ENCODE assay signal across 9 cellular contexts in genomic region chr1:145155421-145155820, GRCh38. TPM values are rescaled to one million over a fixed set of nuclear protein-coding genes. Genes with fewer than 3 reads are reported as not detected.
DNase-seq lines count a peak whose midpoint lies in the region; ATAC-seq, FAIRE-seq and TF ChIP-seq lines count a peak whose summit lies in the region.
"Not testable (repeated sequence)": the region's sequence is repeated elsewhere in the genome, so short reads cannot be mapped to it uniquely, and the experiment has no call there.
"Had no signal": no experiment of that assay in that cellular context is flagged by ENCODE, and none has a peak within 500 bp of the region (broad histone marks: within the 10 kb centered on the region; RNA-seq: fewer than 3 reads in every experiment).

No MANE protein-coding gene starts in this region.

- H3K4me3 Mint-ChIP-seq in H9, result not testable (repeated sequence)

- not testable (repeated sequence) for H3K9ac ChIP-seq in H9 (ENCODE audit: extremely low read depth, insufficient read length, low read length); IMR-90 (ENCODE audit: low read depth, low read length); K562 (ENCODE audit: insufficient read depth in 1 of 2, low read depth in 2 of 2, low read length in 2 of 2)

- H3K36me3 ChIP-seq in IMR-90 (ENCODE audit: control insufficient read depth, insufficient read depth, low read length); Panc1 (ENCODE audit: control insufficient read depth, insufficient read depth, low read length); K562 (ENCODE audit: control insufficient read depth, insufficient read depth, low read length); right lobe of liver; upper lobe of left lung: not testable (repeated sequence)

- CTCF ChIA-PET in IMR-90 (lab: Yijun Ruan, JAX); Panc1 (lab: Charles Lee); K562 (lab: Yijun Ruan, JAX; ENCODE audit: low intra/inter-chr PET ratio): not testable (repeated sequence)

- H3K27me3 Mint-ChIP-seq in H9 (ENCODE audit: low read depth), result not testable (repeated sequence)

- dilution Hi-C loops in IMR-90 (cut with HindIII; ENCODE audit: low sequenced_read_pairs, unreplicated experiment), result not testable (repeated sequence)

- not testable (repeated sequence) for H3K9me1 ChIP-seq in IMR-90 (ENCODE audit: insufficient read depth, low read length); K562 (ENCODE audit: control insufficient read depth, insufficient read depth, low read length)

- not testable (repeated sequence) for TF ChIP-seq RAD21 in IMR-90 (IDR thresholded peaks at IDR 0.05; ENCODE audit: low read length); K562 (CRISPR knock-in tag; conservative IDR thresholded peaks at IDR 0.05 in 1 of 2, IDR thresholded peaks at IDR 0.05 in 1 of 2)

- not testable (repeated sequence) for BruUV-seq in IMR-90 (replicated peaks; lab: Mats Ljungman, UMichigan); Panc1 (replicated peaks; lab: Mats Ljungman, UMichigan); K562 (replicated peaks; lab: Mats Ljungman, UMichigan)

- H3K4me2 ChIP-seq in H9 (ENCODE audit: insufficient read depth, insufficient read length, low read length), result peak overlapping the region; percentile 45
- H3K4me2 ChIP-seq in IMR-90 (ENCODE audit: low read depth, low read length); K562 (ENCODE audit: insufficient read depth, low read length): not testable (repeated sequence)

- not testable (repeated sequence) for H2BK15ac ChIP-seq in H9 (ENCODE audit: low read depth, low read length); IMR-90 (ENCODE audit: low read depth, low read length)

- not testable (repeated sequence) for H3K23ac ChIP-seq in H9 (ENCODE audit: insufficient read length, low read depth, low read length); IMR-90 (ENCODE audit: low read depth, low read length)

- not testable (repeated sequence) for H4K91ac ChIP-seq in H9 (ENCODE audit: insufficient read length, low read depth, low read length); IMR-90 (ENCODE audit: insufficient read depth, low read depth, low read length)

- POLR2A ChIA-PET in IMR-90 (lab: Charles Lee; ENCODE audit: unreplicated experiment); Panc1 (lab: Charles Lee); K562 (lab: Yijun Ruan, JAX): not testable (repeated sequence)

- not testable (repeated sequence) for TF ChIP-seq CTCF in H9 (conservative IDR thresholded peaks at IDR 0.05); IMR-90 (conservative IDR thresholded peaks at IDR 0.05; ENCODE audit: low read depth, low read length); Panc1 (IDR thresholded peaks at IDR 0.05); K562 (IDR thresholded peaks at IDR 0.05 in 2 of 3, conservative IDR thresholded peaks at IDR 0.05 in 1 of 3; ENCODE audit: insufficient read depth in 2 of 3, low read depth in 1 of 3, low read length in 3 of 3); right lobe of liver (IDR thresholded peaks at IDR 0.05); upper lobe of left lung (IDR thresholded peaks at IDR 0.05)

- not testable (repeated sequence) for H2AK5ac ChIP-seq in H9 (ENCODE audit: insufficient read length, low read length); IMR-90 (ENCODE audit: low read depth, low read length)

- H3K4me1 Mint-ChIP-seq in H9, result not testable (repeated sequence)

- peak; percentile 67 for ATAC-seq in IMR-90 (ENCODE audit: low read depth)
- peak; percentile 64 for ATAC-seq in Panc1
- ATAC-seq in K562, result peak; percentile 30
- ATAC-seq in left colon, result peak; percentile 45
- ATAC-seq in right lobe of liver, result peak; percentile 60 to 72 (median 68)
- ATAC-seq in upper lobe of left lung (ENCODE audit: low FRiP score in 2 of 2), result peak; percentile 7 to 22

- TF ChIP-seq EP300 in K562 (IDR thresholded peaks at IDR 0.05; ENCODE audit: low read length); upper lobe of left lung (IDR thresholded peaks at IDR 0.05): not testable (repeated sequence)

- H3K79me1 ChIP-seq in H9 (ENCODE audit: insufficient read depth, low read depth, low read length, poor library complexity, severe bottlenecking); IMR-90 (ENCODE audit: low read depth in 1 of 2, low read length in 2 of 2): not testable (repeated sequence)

- not testable (repeated sequence) for H4K5ac ChIP-seq in H9 (ENCODE audit: insufficient read length, low read depth, low read length); IMR-90 (ENCODE audit: low read depth, low read length)

- H3K27ac ChIP-seq in H9 (ENCODE audit: insufficient read length, low read depth, low read length); IMR-90 (ENCODE audit: insufficient read depth, low read length); Panc1 (ENCODE audit: low read length); K562 (ENCODE audit: extremely low read depth, low read depth, low read length); right lobe of liver; upper lobe of left lung: not testable (repeated sequence)

- not testable (repeated sequence) for H3K36me3 Mint-ChIP-seq in H9 (ENCODE audit: insufficient read depth in 1 of 3, low read depth in 3 of 3)

- intact Hi-C loops in IMR-90 (cut with micrococcal nuclease); Panc1 (cut with micrococcal nuclease; ENCODE audit: unreplicated experiment); K562 (cut with micrococcal nuclease); left colon (cut with DNase I, micrococcal nuclease); right lobe of liver (cut with DNase I): not testable (repeated sequence)

- H2BK12ac ChIP-seq in H9 (ENCODE audit: insufficient read length, low read depth, low read length), result not testable (repeated sequence)

- not testable (repeated sequence) for H3K27me3 ChIP-seq in H9 (ENCODE audit: insufficient read depth, low read length); IMR-90 (ENCODE audit: control insufficient read depth, insufficient read depth, low read length); Panc1 (ENCODE audit: control insufficient read depth, insufficient read depth, low read length); K562 (ENCODE audit: control insufficient read depth in 2 of 2, insufficient read depth in 2 of 2, low read length in 2 of 2); right lobe of liver; upper lobe of left lung

- not testable (repeated sequence) for H3K23me2 ChIP-seq in H9 (ENCODE audit: insufficient read length, low read depth, low read length, poor library complexity, severe bottlenecking)

- not testable (repeated sequence) for H3K9me3 ChIP-seq in H9 (ENCODE audit: control insufficient read depth, low read depth, low read length); IMR-90 (ENCODE audit: control insufficient read depth, insufficient read depth, low read length); Panc1 (ENCODE audit: control insufficient read depth, insufficient read depth, low read depth, low read length); K562 (replicated peaks; ENCODE audit: control insufficient read depth, insufficient read depth, low read depth, low read length); right lobe of liver; upper lobe of left lung

- H2BK120ac ChIP-seq in H9 (ENCODE audit: low read depth, low read length, poor library complexity, severe bottlenecking); IMR-90 (ENCODE audit: low read depth, low read length): not testable (repeated sequence)

- in situ Hi-C loops in IMR-90 (cut with MboI; ENCODE audit: low sequenced_read_pairs); Panc1 (cut with HindIII; ENCODE audit: low pct_unique_long_range_greater_than_20kb, low sequenced_read_pairs): not testable (repeated sequence)
- in situ Hi-C loops in K562 (cut with MboI), result loop anchor here (10.0 to 25.0 kb wide), 2 partner anchors 1351 to 1443 kb away; no protein-coding TSS in a partner anchor

- TF ChIP-seq POLR2A in IMR-90 (IDR thresholded peaks at IDR 0.05; ENCODE audit: low read depth, low read length); K562 (conservative IDR thresholded peaks at IDR 0.05); right lobe of liver (IDR thresholded peaks at IDR 0.05); upper lobe of left lung (IDR thresholded peaks at IDR 0.05): not testable (repeated sequence)

- WGBS in H9 (ENCODE audit: extremely low coverage, insufficient read length, low lambda C conversion rate), result no CpG with 5 or more reads among the region's 4 CpGs
- no CpG with 5 or more reads among the region's 4 CpGs for WGBS in IMR-90 (ENCODE audit: extremely low coverage in 2 of 2, insufficient read length in 1 of 2), 2 experiments
- whole genome bisulfite sequencing in K562 (ENCODE audit: insufficient coverage, low coverage, missing lambda C conversion rate), result no CpG with 5 or more reads among the region's 4 CpGs
- WGBS in right lobe of liver (ENCODE audit: insufficient coverage, low coverage, low lambda C conversion rate, missing lambda C conversion rate), result no CpG with 5 or more reads among the region's 4 CpGs
- no CpG with 5 or more reads among the region's 4 CpGs for WGBS in upper lobe of left lung, 2 donors

- H3K18ac ChIP-seq in H9 (ENCODE audit: insufficient read length, low read depth, low read length); IMR-90 (ENCODE audit: low read depth, low read length): not testable (repeated sequence)

- H3K4ac ChIP-seq in H9 (ENCODE audit: low read depth, low read length); IMR-90 (ENCODE audit: low read depth, low read length): not testable (repeated sequence)

- not testable (repeated sequence) for H4K8ac ChIP-seq in H9 (replicated peaks; ENCODE audit: insufficient read length, low read depth, low read length); IMR-90 (ENCODE audit: low read depth in 2 of 2, low read length in 2 of 2)

- not testable (repeated sequence) for H3K79me2 ChIP-seq in H9 (ENCODE audit: insufficient read depth, low read length); K562 (ENCODE audit: control insufficient read depth, insufficient read depth, low read length)

- not testable (repeated sequence) for FAIRE-seq in K562 (lab: Jason Lieb, UNC)

- H3T11ph ChIP-seq in H9 (ENCODE audit: low read length), result not testable (repeated sequence)

- not testable (repeated sequence) for H3K27ac Mint-ChIP-seq in H9

- not testable (repeated sequence) for H3K4me1 ChIP-seq in H9 (ENCODE audit: insufficient read depth, low read length); IMR-90 (ENCODE audit: control insufficient read depth, insufficient read depth, low read length); Panc1 (ENCODE audit: control insufficient read depth, insufficient read depth, low read length); K562 (replicated peaks in 1 of 2; ENCODE audit: control insufficient read depth in 2 of 2, insufficient read depth in 2 of 2, low read length in 2 of 2); right lobe of liver; upper lobe of left lung

- DNase-seq in H9; IMR-90; Panc1 (ENCODE audit: low read depth, low spot score); K562 (ENCODE audit: extremely low read depth in 1 of 4, low spot score in 3 of 4); left colon; right lobe of liver; upper lobe of left lung: not testable (repeated sequence)

- not testable (repeated sequence) for H3K56ac ChIP-seq in H9 (ENCODE audit: insufficient read length, low read depth, low read length); IMR-90 (ENCODE audit: extremely low read depth, insufficient read depth, low read length)

- not testable (repeated sequence) for H4K20me1 ChIP-seq in H9 (ENCODE audit: control insufficient read depth, insufficient read depth, insufficient read length); IMR-90 (ENCODE audit: insufficient read depth, low read length); K562 (replicated peaks; ENCODE audit: control insufficient read depth, insufficient read depth, low read length)

- not testable (repeated sequence) for H2BK5ac ChIP-seq in H9 (ENCODE audit: insufficient read length, low read length); IMR-90 (ENCODE audit: low read depth, low read length, poor library complexity, severe bottlenecking)

- not testable (repeated sequence) for H2BK20ac ChIP-seq in H9 (ENCODE audit: low read depth, low read length, poor library complexity, severe bottlenecking); IMR-90 (ENCODE audit: low read depth, low read length)

- H2AFZ ChIP-seq in H9 (ENCODE audit: low read length); IMR-90 (replicated peaks; ENCODE audit: low read length, poor library complexity); K562 (ENCODE audit: low read depth, low read length): not testable (repeated sequence)

- H2AK9ac ChIP-seq in IMR-90 (replicated peaks; ENCODE audit: low read depth, low read length, poor library complexity), result not testable (repeated sequence)

- not testable (repeated sequence) for H3K4me3 ChIP-seq in IMR-90 (ENCODE audit: insufficient read depth, low read depth, low read length); Panc1 (ENCODE audit: low read depth in 2 of 2, low read length in 2 of 2); K562; right lobe of liver; upper lobe of left lung

- H3K14ac ChIP-seq in H9 (ENCODE audit: insufficient read depth, low read length); IMR-90 (replicated peaks; ENCODE audit: low read depth, low read length): not testable (repeated sequence)

- H3K9me3 Mint-ChIP-seq in H9, result not testable (repeated sequence)

RNA-seq across cellular contexts. Expression of gene FAM72D, which starts 59.6 kb away (rescaled TPM):
- total RNA-seq in H9 (2021), result 4.8 and 6.0 TPM in 2 replicates
- 0.72 and 0.83 TPM in 2 replicates for total RNA-seq in IMR-90 (2012; rRNA removed)
- polyA plus RNA-seq in IMR-90 (2012; rRNA removed), result 1.2 and 1.4 TPM in 2 replicates
- polyA plus RNA-seq in IMR-90 (2012; cell fraction: cytosol; rRNA removed), result 0.20 and 0.37 TPM in 2 replicates
- polyA plus RNA-seq in IMR-90 (2012; cell fraction: nucleus; rRNA removed; ENCODE audit: low replicate concordance), result 0.18 and 1.3 TPM in 2 replicates
- total RNA-seq in Panc1 (2021; ENCODE audit: unreplicated experiment), result 12.8 TPM
- 2.9 TPM for polyA plus RNA-seq in Panc1 (2012; ENCODE audit: insufficient read length)
- total RNA-seq in K562 (2011; cell fraction: chromatin; rRNA removed; ENCODE audit: low replicate concordance), result 5.0 and 10.1 TPM in 2 replicates
- 6.2 and 7.7 TPM in 2 replicates for total RNA-seq in K562 (2011; cell fraction: nucleolus; rRNA removed)
- 8.4 and 14.0 TPM in 2 replicates for total RNA-seq in K562 (2011; cell fraction: nucleoplasm; rRNA removed)
- total RNA-seq in K562 (2014; rRNA removed), result 15.1 and 16.8 TPM in 2 replicates
- 20.1 and 20.8 TPM in 2 replicates for total RNA-seq in K562 (2014; rRNA removed; fragmentation: Illumina TruSeq; extraction: Trizol)
- 16.1 and 21.3 TPM in 2 replicates for total RNA-seq in K562 (2015; rRNA removed; fragmentation: Illumina TruSeq; extraction: Trizol)
- total RNA-seq in K562 (2021), result 14.9 and 15.8 TPM in 2 replicates
- 26.3 and 33.7 TPM in 2 replicates for polyA plus RNA-seq in K562 (2011; rRNA removed)
- 6.0 and 13.7 TPM in 2 replicates for polyA plus RNA-seq in K562 (2011; cell fraction: cytosol; rRNA removed)
- polyA plus RNA-seq in K562 (2011; cell fraction: nucleus; rRNA removed), result 7.6 and 11.5 TPM in 2 replicates
- polyA plus RNA-seq in K562 (2012), result 15.6 and 17.9 TPM in 2 replicates
- 29.3 and 36.5 TPM in 2 replicates for polyA plus RNA-seq in K562 (2014; fragmentation: Illumina TruSeq; extraction: Trizol)
- polyA plus RNA-seq in K562 (2014; fragmentation: Nextera tagmentation; extraction: Ambion mirVana), result 1 to 10 TPM; 5.5 to 7.3 TPM
- 21.4 and 24.1 TPM in 2 replicates for polyA plus RNA-seq in K562 (2014; rRNA removed)
- polyA minus RNA-seq in K562 (2011; rRNA and poly(A)+ RNA removed), result 16.9 and 18.7 TPM in 2 replicates
- polyA minus RNA-seq in K562 (2011; cell fraction: cytosol; rRNA and poly(A)+ RNA removed), result 5.9 and 8.4 TPM in 2 replicates
- 3.8 and 7.3 TPM in 2 replicates for polyA minus RNA-seq in K562 (2011; cell fraction: nucleus; rRNA and poly(A)+ RNA removed)
- under 1 TPM; 0.17 to 0.89 TPM for total RNA-seq in left colon
- total RNA-seq in right lobe of liver, result under 1 TPM in 2 of 6 experiments, not detected in 4; 0.09 to 0.32 TPM
- total RNA-seq in upper lobe of left lung, result 1 to 10 TPM in 1 of 6 donors, under 1 TPM in 3, not detected in 2; 0.26 to 2.1 (median 0.54) TPM
- total RNA-seq: CD4-positive, CD25-positive, alpha-beta regulatory T cell had no signal
- polyA plus RNA-seq: CD8-positive, alpha-beta memory T cell had no signal

Comparison
In these comparisons a context has a peak if more than half of its experiments do, and no peak if none do; other contexts are left out.
1. ATAC-seq: peak in every context shown above with its lines; median percentile 68 in right lobe of liver; 67 in IMR-90; 64 in Panc1; 45 in left colon; 30 in K562; 14 in upper lobe of left lung.